ENCODE assay signal across 1 cellular context in the genomic region with DNA sequence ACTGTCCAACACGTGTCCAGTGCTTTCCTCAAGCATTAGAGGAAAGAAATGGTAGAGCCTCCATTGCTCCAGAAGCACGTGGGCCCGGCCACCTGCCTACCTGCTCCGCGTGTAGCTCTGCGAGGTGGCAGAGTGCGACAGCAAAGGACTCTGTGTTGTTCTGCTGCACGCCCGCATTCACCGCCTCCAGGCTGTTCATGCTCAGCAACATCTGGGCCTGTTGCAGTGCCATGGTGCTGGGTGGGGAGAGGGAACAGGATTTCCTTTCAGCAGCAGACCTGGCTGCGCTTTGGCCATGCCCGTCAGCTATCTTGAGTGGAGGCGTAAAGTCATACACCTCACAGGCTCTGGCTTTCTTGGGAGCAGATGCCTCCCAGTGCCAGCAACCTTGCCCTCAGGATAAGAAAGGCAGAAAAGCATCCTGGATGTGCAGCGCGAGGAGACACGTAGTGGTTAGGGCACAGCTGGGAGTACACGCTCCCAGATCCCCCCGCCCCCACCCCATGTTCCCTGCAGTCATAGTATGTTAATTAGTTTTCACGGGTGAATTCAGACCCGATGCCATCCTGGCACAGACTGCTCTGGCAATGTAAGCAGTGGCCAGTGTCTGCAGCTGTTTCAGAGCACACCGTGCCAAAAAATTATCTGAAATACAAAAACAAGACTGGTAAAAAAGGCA.
TF ChIP-seq lines count a peak whose summit lies in the region.

No MANE protein-coding gene starts in this region.

TF ChIP-seq in SK-N-SH, 30 proteins besides CTCF, POLR2A, EP300 and RAD21 (continued from another document):
- TF ChIP-seq, protein P1, sequence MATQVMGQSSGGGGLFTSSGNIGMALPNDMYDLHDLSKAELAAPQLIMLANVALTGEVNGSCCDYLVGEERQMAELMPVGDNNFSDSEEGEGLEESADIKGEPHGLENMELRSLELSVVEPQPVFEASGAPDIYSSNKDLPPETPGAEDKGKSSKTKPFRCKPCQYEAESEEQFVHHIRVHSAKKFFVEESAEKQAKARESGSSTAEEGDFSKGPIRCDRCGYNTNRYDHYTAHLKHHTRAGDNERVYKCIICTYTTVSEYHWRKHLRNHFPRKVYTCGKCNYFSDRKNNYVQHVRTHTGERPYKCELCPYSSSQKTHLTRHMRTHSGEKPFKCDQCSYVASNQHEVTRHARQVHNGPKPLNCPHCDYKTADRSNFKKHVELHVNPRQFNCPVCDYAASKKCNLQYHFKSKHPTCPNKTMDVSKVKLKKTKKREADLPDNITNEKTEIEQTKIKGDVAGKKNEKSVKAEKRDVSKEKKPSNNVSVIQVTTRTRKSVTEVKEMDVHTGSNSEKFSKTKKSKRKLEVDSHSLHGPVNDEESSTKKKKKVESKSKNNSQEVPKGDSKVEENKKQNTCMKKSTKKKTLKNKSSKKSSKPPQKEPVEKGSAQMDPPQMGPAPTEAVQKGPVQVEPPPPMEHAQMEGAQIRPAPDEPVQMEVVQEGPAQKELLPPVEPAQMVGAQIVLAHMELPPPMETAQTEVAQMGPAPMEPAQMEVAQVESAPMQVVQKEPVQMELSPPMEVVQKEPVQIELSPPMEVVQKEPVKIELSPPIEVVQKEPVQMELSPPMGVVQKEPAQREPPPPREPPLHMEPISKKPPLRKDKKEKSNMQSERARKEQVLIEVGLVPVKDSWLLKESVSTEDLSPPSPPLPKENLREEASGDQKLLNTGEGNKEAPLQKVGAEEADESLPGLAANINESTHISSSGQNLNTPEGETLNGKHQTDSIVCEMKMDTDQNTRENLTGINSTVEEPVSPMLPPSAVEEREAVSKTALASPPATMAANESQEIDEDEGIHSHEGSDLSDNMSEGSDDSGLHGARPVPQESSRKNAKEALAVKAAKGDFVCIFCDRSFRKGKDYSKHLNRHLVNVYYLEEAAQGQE (IDR thresholded peaks at IDR 0.05; ENCODE audit: low read depth, low read length) = no peak
